In genomic region chr6:38261626-38262025, GRCh38 we compare ENCODE assay signal across 2 cellular contexts.
TF ChIP-seq lines count a peak whose summit lies in the region.

No MANE protein-coding gene starts in this region.

TF ChIP-seq in H1, 55 proteins besides CTCF, POLR2A, EP300 and RAD21:
- no peak for TF ChIP-seq CHD7 (IDR thresholded peaks at IDR 0.05; ENCODE audit: insufficient replicate concordance, low read length)

TF ChIP-seq in neural cell, 6 proteins besides CTCF, POLR2A, EP300 and RAD21:
- no peak for TF ChIP-seq TAF1 (IDR thresholded peaks at IDR 0.05; ENCODE audit: low read depth)
- no peak for TF ChIP-seq REST (IDR thresholded peaks at IDR 0.05; ENCODE audit: borderline replicate concordance)
- no peak for TF ChIP-seq SMC3 (conservative IDR thresholded peaks at IDR 0.05; ENCODE audit: poor library complexity)
- no peak for TF ChIP-seq POLR2AphosphoS5 (IDR thresholded peaks at IDR 0.05)
- TF ChIP-seq EZH2 (IDR thresholded peaks at IDR 0.05; ENCODE audit: borderline replicate concordance, insufficient read depth, low read length, poor library complexity, severe bottlenecking): no peak
- no peak for TF ChIP-seq MXI1 (conservative IDR thresholded peaks at IDR 0.05; ENCODE audit: poor library complexity, severe bottlenecking)
